In genomic region chr3:181687190-181687589, GRCh38 we compare ENCODE assay signal across 18 cellular contexts.
A peak's percentile ranks its signal among the peaks of the same experiment; 100 is the strongest.
DNase-seq lines count a peak whose midpoint lies in the region.
"Had no signal": no experiment of that assay in that cellular context is flagged by ENCODE, and none has a peak within 500 bp of the region (broad histone marks: within the 10 kb centered on the region; RNA-seq: fewer than 3 reads in every experiment).

No MANE protein-coding gene starts in this region.

- DNase-seq in DMS153 (lab: John Stamatoyannopoulos, UW) (peak; percentile 21), DMS153 treated with DMSO at 0.1 percent for 48 hours (lab: John Stamatoyannopoulos, UW; ENCODE audit: unreplicated experiment) (no peak), NCI-H1105 treated with DMSO at 0.1 percent for 48 hours (lab: John Stamatoyannopoulos, UW) (peak; percentile 75), caudate nucleus (lab: John Stamatoyannopoulos, UW) (no peak), pons (ENCODE audit: low spot score) (peak; percentile 55), NCI-H524 treated with DMSO at 0.1 percent for 48 hours (lab: John Stamatoyannopoulos, UW) (no peak), middle frontal gyrus (ENCODE audit: extremely low spot score, low spot score) (no peak)
- no peak for DNase-seq in activated CD4-positive, alpha-beta T cell treated with anti-CD3 and anti-CD28 coated beads for 1 hour
- DNase-seq: Caco-2; CD4-positive, CD25-positive, alpha-beta regulatory T cell; DMS53; KG1; NCI-H1694 treated with DMSO at 0.1 percent for 48 hours; NCI-H526; RPMI8226; SIG-M5; T-helper 17 cell had no signal

- peak overlapping the region; percentile 18 for H3K27ac ChIP-seq in caudate nucleus (ENCODE audit: low read depth, low read length)
- H3K27ac ChIP-seq: 22Rv1 had no signal

Comparison
In these comparisons a context has a peak if more than half of its experiments do, and no peak if none do; other contexts are left out.
1. DNase-seq: peak in DMS153 (single experiment), NCI-H1105 treated with DMSO at 0.1 percent for 48 hours (single experiment) and pons (single experiment); none in DMS153 treated with DMSO at 0.1 percent for 48 hours (single experiment), caudate nucleus (0 of 61), NCI-H524 treated with DMSO at 0.1 percent for 48 hours (single experiment), activated CD4-positive, alpha-beta T cell treated with anti-CD3 and anti-CD28 coated beads for 1 hour (single experiment) and middle frontal gyrus (single experiment).